ENCODE assay signal across 1 cellular context in the genomic region with DNA sequence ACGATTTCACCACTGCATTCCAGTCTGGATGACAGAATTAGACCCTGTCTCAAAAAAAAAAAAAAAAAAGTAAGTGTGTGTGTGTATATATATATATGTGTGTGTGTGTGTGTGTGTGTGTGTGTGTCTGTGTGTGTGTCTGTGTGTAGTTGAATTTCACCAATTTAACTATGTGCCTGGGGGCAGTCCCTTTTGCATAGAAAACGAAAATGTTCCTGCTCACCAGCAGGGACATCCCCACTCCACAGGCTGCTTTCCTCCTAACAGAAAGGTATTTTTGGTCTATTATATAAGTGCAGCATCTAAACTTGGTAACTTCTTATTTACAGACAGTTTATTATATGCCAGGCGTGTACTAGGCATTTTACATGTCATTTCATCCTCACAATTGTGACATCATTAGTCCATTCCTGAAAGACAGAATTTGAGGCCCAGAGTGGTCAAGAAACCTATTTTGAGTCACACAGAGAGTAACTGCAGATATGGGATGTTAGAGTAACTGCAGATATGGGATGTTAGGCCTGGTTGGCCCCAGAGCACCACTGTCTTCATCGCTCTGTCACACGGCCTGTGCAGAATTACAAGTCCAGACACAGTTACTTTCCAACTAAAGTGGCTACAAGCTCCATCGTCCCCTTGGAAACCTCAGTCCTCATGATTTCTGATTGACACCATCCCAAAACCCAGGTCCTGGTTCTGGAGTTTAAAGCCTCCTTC.
TF ChIP-seq lines count a peak whose summit lies in the region.

No MANE protein-coding gene starts in this region.

TF ChIP-seq in GM12878, 131 proteins besides CTCF, POLR2A, EP300 and RAD21:
- TF ChIP-seq, protein P1, sequence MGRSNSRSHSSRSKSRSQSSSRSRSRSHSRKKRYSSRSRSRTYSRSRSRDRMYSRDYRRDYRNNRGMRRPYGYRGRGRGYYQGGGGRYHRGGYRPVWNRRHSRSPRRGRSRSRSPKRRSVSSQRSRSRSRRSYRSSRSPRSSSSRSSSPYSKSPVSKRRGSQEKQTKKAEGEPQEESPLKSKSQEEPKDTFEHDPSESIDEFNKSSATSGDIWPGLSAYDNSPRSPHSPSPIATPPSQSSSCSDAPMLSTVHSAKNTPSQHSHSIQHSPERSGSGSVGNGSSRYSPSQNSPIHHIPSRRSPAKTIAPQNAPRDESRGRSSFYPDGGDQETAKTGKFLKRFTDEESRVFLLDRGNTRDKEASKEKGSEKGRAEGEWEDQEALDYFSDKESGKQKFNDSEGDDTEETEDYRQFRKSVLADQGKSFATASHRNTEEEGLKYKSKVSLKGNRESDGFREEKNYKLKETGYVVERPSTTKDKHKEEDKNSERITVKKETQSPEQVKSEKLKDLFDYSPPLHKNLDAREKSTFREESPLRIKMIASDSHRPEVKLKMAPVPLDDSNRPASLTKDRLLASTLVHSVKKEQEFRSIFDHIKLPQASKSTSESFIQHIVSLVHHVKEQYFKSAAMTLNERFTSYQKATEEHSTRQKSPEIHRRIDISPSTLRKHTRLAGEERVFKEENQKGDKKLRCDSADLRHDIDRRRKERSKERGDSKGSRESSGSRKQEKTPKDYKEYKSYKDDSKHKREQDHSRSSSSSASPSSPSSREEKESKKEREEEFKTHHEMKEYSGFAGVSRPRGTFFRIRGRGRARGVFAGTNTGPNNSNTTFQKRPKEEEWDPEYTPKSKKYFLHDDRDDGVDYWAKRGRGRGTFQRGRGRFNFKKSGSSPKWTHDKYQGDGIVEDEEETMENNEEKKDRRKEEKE (IDR thresholded peaks at IDR 0.05): no peak
- TF ChIP-seq LARP7 (IDR thresholded peaks at IDR 0.05): no peak
- no peak; the same call in 1 of the 2 replicates for TF ChIP-seq CREM (IDR thresholded peaks at IDR 0.05; ENCODE audit: low read depth)
- TF ChIP-seq MTA3 (IDR thresholded peaks at IDR 0.05; ENCODE audit: borderline replicate concordance, low read length): no peak
- TF ChIP-seq, protein P2, sequence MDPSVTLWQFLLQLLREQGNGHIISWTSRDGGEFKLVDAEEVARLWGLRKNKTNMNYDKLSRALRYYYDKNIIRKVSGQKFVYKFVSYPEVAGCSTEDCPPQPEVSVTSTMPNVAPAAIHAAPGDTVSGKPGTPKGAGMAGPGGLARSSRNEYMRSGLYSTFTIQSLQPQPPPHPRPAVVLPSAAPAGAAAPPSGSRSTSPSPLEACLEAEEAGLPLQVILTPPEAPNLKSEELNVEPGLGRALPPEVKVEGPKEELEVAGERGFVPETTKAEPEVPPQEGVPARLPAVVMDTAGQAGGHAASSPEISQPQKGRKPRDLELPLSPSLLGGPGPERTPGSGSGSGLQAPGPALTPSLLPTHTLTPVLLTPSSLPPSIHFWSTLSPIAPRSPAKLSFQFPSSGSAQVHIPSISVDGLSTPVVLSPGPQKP (IDR thresholded peaks at IDR 0.05; ENCODE audit: low read depth, low read length): no peak
- TF ChIP-seq, protein P3, sequence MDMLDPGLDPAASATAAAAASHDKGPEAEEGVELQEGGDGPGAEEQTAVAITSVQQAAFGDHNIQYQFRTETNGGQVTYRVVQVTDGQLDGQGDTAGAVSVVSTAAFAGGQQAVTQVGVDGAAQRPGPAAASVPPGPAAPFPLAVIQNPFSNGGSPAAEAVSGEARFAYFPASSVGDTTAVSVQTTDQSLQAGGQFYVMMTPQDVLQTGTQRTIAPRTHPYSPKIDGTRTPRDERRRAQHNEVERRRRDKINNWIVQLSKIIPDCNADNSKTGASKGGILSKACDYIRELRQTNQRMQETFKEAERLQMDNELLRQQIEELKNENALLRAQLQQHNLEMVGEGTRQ (IDR thresholded peaks at IDR 0.05; ENCODE audit: borderline replicate concordance, low read depth, low read length): no peak
- no peak for TF ChIP-seq ATF2 (IDR thresholded peaks at IDR 0.05; ENCODE audit: low read length)
- TF ChIP-seq BACH1 (IDR thresholded peaks at IDR 0.05; ENCODE audit: borderline replicate concordance): no peak
